ENCODE assay signal across 16 cellular contexts in the genomic region with DNA sequence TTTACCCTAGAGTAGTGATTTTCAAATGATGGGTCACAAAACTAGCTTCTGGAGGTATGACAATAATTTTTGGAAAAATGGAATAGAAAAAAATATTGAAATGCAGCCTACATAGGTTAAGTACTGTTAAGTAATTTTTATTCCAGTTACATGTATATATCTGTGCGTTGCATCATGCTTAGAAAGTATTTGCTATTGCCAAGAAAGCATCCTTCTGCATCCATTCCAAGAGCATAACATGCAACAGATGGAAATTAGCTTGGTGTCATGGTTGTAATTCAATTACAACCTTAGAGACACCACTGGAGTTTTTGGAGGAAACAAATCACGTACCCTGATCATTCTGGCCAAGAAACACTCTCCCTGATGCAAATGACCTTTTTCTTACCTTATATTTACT. TPM values are rescaled to one million over a fixed set of nuclear protein-coding genes. Genes with fewer than 3 reads are reported as not detected.
DNase-seq lines count a peak whose midpoint lies in the region; ATAC-seq, FAIRE-seq and TF ChIP-seq lines count a peak whose summit lies in the region.
"Had no signal": no experiment of that assay in that cellular context is flagged by ENCODE, and none has a peak within 500 bp of the region (broad histone marks: within the 10 kb centered on the region; RNA-seq: fewer than 3 reads in every experiment).

No MANE protein-coding gene starts in this region.

- no peaks in the 10 kb centered on the region for H3K27me3 Mint-ChIP-seq in natural killer cell (ENCODE audit: low read depth in 2 of 2)

- no peaks in the 10 kb centered on the region for H3K9me3 Mint-ChIP-seq in natural killer cell

- no peak for TF ChIP-seq POLR2A in K562 (conservative IDR thresholded peaks at IDR 0.05)

- peak overlapping the region; percentile 57 for H3K4me3 Mint-ChIP-seq in natural killer cell

- CTCF ChIA-PET in K562 (lab: Yijun Ruan, JAX; ENCODE audit: low intra/inter-chr PET ratio), result no interaction called here

- no peak for ATAC-seq in K562
- ATAC-seq in natural killer cell, result no peak
- no peak for ATAC-seq in GM18502 (IDR thresholded peaks at IDR 0.05; ENCODE audit: poor library complexity, unreplicated experiment)
- no peak for ATAC-seq in GM21825 (IDR thresholded peaks at IDR 0.05; ENCODE audit: unreplicated experiment)
- ATAC-seq: gastroesophageal sphincter, left ventricle myocardium superior had no signal

- no peak for TF ChIP-seq EP300 in K562 (IDR thresholded peaks at IDR 0.05; ENCODE audit: low read length)

- no peaks in the 10 kb centered on the region for H3K36me3 Mint-ChIP-seq in natural killer cell

- no peak for FAIRE-seq in K562 (lab: Jason Lieb, UNC)
- FAIRE-seq: G401.6 had no signal

- no TSS peak for BruUV-seq in K562 (replicated peaks; lab: Mats Ljungman, UMichigan)

- H2AFZ ChIP-seq in KMS-11 (ENCODE audit: low read depth) (no peak overlapping the region), K562 (ENCODE audit: low read depth, low read length) (no peak overlapping the region)

- H3K9ac ChIP-seq in KMS-11 (no peak overlapping the region), K562 (ENCODE audit: insufficient read depth in 1 of 2, low read depth in 2 of 2, low read length in 2 of 2) (no peak overlapping the region)

- peaks cover 24% of the 10 kb centered on the region for H3K79me2 ChIP-seq in KMS-11 (ENCODE audit: insufficient read depth, low read depth)
- H3K79me2 ChIP-seq in K562 (ENCODE audit: control insufficient read depth, insufficient read depth, low read length), result no peaks in the 10 kb centered on the region

- intact Hi-C loops in K562 (cut with micrococcal nuclease) (no loop called here), natural killer cell (cut with micrococcal nuclease) (no loop called here)

- H3K36me3 ChIP-seq in KMS-11 (ENCODE audit: insufficient read depth) (no peaks in the 10 kb centered on the region), K562 (ENCODE audit: control insufficient read depth, insufficient read depth, low read length) (no peaks in the 10 kb centered on the region)

- peak overlapping the region; percentile 83 to 92 for H3K27ac Mint-ChIP-seq in natural killer cell

- in situ Hi-C loops in K562 (cut with MboI), result no loop called here

- WGBS in K562 (ENCODE audit: insufficient coverage, low coverage, missing lambda C conversion rate), result 0% methylated on average over 2 of the region's 2 CpGs

- H3K4me2 ChIP-seq in KMS-11, result peak overlapping the region; percentile 64
- no peak overlapping the region for H3K4me2 ChIP-seq in K562 (ENCODE audit: insufficient read depth, low read length)

- no peak overlapping the region for H3K27ac ChIP-seq in KMS-11
- no peak overlapping the region for H3K27ac ChIP-seq in K562 (ENCODE audit: extremely low read depth, low read depth, low read length)

- peaks cover 49 to 51% of the 10 kb centered on the region in 2 donors for H3K4me1 Mint-ChIP-seq in natural killer cell

- no peaks in the 10 kb centered on the region for H3K9me3 ChIP-seq in K562 (replicated peaks; ENCODE audit: control insufficient read depth, insufficient read depth, low read depth, low read length)
- H3K9me3 ChIP-seq: gastroesophageal sphincter, tibial artery had no signal

- POLR2A ChIA-PET in K562 (lab: Yijun Ruan, JAX), result interaction anchor here (0.6 to 2.1 kb wide), 3 partner anchors 9 to 1412 kb away, joined by 3 to 9 read pairs (median 3); no protein-coding TSS in a partner anchor

- no peak for TF ChIP-seq CTCF in KMS-11 (conservative IDR thresholded peaks at IDR 0.05; ENCODE audit: low read depth, low read length)
- TF ChIP-seq CTCF in K562 (IDR thresholded peaks at IDR 0.05 in 2 of 3, conservative IDR thresholded peaks at IDR 0.05 in 1 of 3; ENCODE audit: insufficient read depth in 2 of 3, low read depth in 1 of 3, low read length in 3 of 3), result no peak
- no peak for TF ChIP-seq CTCF in natural killer cell (IDR thresholded peaks at IDR 0.05)

- H3K4me3 ChIP-seq in KMS-11 (IDR thresholded peaks at IDR 0.05; ENCODE audit: insufficient read depth, low read depth, low read length) (no peak overlapping the region), K562 (no peak overlapping the region)

- no peaks in the 10 kb centered on the region for H3K27me3 ChIP-seq in KMS-11 (ENCODE audit: insufficient read depth, low read depth)
- H3K27me3 ChIP-seq in K562 (ENCODE audit: control insufficient read depth in 2 of 2, insufficient read depth in 2 of 2, low read length in 2 of 2), result peaks cover 30 to 56% of the 10 kb centered on the region in 2 experiments
- H3K27me3 ChIP-seq: gastroesophageal sphincter, tibial artery had no signal

- H4K20me1 ChIP-seq in KMS-11 (ENCODE audit: insufficient read depth) (no peaks in the 10 kb centered on the region), K562 (replicated peaks; ENCODE audit: control insufficient read depth, insufficient read depth, low read length) (no peaks in the 10 kb centered on the region)

- H3K4me1 ChIP-seq in KMS-11 (ENCODE audit: low read depth, poor library complexity, severe bottlenecking) (peaks cover 20% of the 10 kb centered on the region), K562 (replicated peaks in 1 of 2; ENCODE audit: control insufficient read depth in 2 of 2, insufficient read depth in 2 of 2, low read length in 2 of 2) (peaks cover 0 to 10% of the 10 kb centered on the region in 2 experiments; a peak in 1 of 5 replicates)

- TF ChIP-seq RAD21 in K562 (CRISPR knock-in tag; conservative IDR thresholded peaks at IDR 0.05 in 1 of 2, IDR thresholded peaks at IDR 0.05 in 1 of 2), result no peak

- no peaks in the 10 kb centered on the region for H3K9me1 ChIP-seq in K562 (ENCODE audit: control insufficient read depth, insufficient read depth, low read length)

- DNase-seq in NCI-H82 (lab: John Stamatoyannopoulos, UW), result peak; percentile 26
- no peak for DNase-seq in NCI-H82 treated with DMSO at 0.1 percent for 48 hours (lab: John Stamatoyannopoulos, UW; ENCODE audit: unreplicated experiment)
- no peak for DNase-seq in K562 (ENCODE audit: extremely low read depth in 1 of 4, low spot score in 3 of 4)
- DNase-seq in natural killer cell, result no peak
- DNase-seq in occipital lobe (lab: John Stamatoyannopoulos, UW), result no peak
- DNase-seq: 8988T, GOT3, left ventricle myocardium superior, NCI-H226, SHP77 treated with DMSO at 0.1 percent for 48 hours, tibial artery had no signal

TF ChIP-seq in K562, 482 proteins besides CTCF, POLR2A, EP300 and RAD21:
- TF ChIP-seq ASH1L (IDR thresholded peaks at IDR 0.05; ENCODE audit: borderline replicate concordance, low read depth, partially characterized antibody) (no peak), ZNF77 (CRISPR knock-in tag; IDR thresholded peaks at IDR 0.05) (no peak), SNIP1 (IDR thresholded peaks at IDR 0.05; ENCODE audit: low read depth) (no peak), CBFA2T3 (IDR thresholded peaks at IDR 0.05) (no peak), CEBPG (CRISPR knock-in tag; IDR thresholded peaks at IDR 0.05) (no peak), CEBPG (tag; conservative IDR thresholded peaks at IDR 0.05 in 1 of 2, IDR thresholded peaks at IDR 0.05 in 1 of 2) (peak; percentile 9 to 72; a peak in 2 of 4 replicates), CHD2 (IDR thresholded peaks at IDR 0.05; ENCODE audit: low read depth, low read length) (no peak), XRCC5 (IDR thresholded peaks at IDR 0.05; ENCODE audit: low read depth, low read length) (no peak)
- TF ChIP-seq, protein P1, sequence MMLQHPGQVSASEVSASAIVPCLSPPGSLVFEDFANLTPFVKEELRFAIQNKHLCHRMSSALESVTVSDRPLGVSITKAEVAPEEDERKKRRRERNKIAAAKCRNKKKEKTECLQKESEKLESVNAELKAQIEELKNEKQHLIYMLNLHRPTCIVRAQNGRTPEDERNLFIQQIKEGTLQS (IDR thresholded peaks at IDR 0.05), result peak; percentile 16; the same call in 1 of the 2 replicates
- TF ChIP-seq, protein P1 (CRISPR knock-in tag; conservative IDR thresholded peaks at IDR 0.05), result no peak
TF ChIP-seq in K562: peak in this region for 2.

RNA-seq across cellular contexts. Expression of gene AKR1B1, which starts 1.7 kb away (rescaled TPM):
- total RNA-seq in K562 (2011; cell fraction: chromatin; rRNA removed; ENCODE audit: low replicate concordance), result 4.1 and 5.7 TPM in 2 replicates
- total RNA-seq in K562 (2011; cell fraction: nucleolus; rRNA removed), result 3.2 and 4.9 TPM in 2 replicates
- total RNA-seq in K562 (2011; cell fraction: nucleoplasm; rRNA removed), result 3.5 and 3.8 TPM in 2 replicates
- total RNA-seq in K562 (2014; rRNA removed) (2.0 and 2.2 TPM in 2 replicates), K562 (2014; rRNA removed; fragmentation: Illumina TruSeq; extraction: Trizol) (3.7 and 4.5 TPM in 2 replicates), K562 (2015; rRNA removed; fragmentation: Illumina TruSeq; extraction: Trizol) (3.1 and 3.5 TPM in 2 replicates), K562 (2021) (6.3 TPM in 2 replicates), natural killer cell (100 to 1,000 TPM in 1 of 3 donors, 10 to 100 TPM in 2; 68.4 to 106 (median 85.1) TPM), occipital lobe (29.6 TPM)
- polyA plus RNA-seq in K562 (2011; rRNA removed) (1.3 and 10.6 TPM in 2 replicates), K562 (2014; fragmentation: Illumina TruSeq; extraction: Trizol) (5.6 and 7.1 TPM in 2 replicates), K562 (2014; fragmentation: Nextera tagmentation; extraction: Ambion mirVana) (1 to 10 TPM; 6.2 to 7.2 TPM), K562 (2014; rRNA removed) (5.3 and 7.0 TPM in 2 replicates)
- polyA plus RNA-seq in K562 (2011; cell fraction: cytosol; rRNA removed), result 1.4 and 8.7 TPM in 2 replicates
- 1.5 and 9.6 TPM in 2 replicates for polyA plus RNA-seq in K562 (2011; cell fraction: nucleus; rRNA removed)
- 6.4 and 8.4 TPM in 2 replicates for polyA plus RNA-seq in K562 (2012)
- 0.48 and 2.9 TPM in 2 replicates for polyA minus RNA-seq in K562 (2011; rRNA and poly(A)+ RNA removed)
- polyA minus RNA-seq in K562 (2011; cell fraction: cytosol; rRNA and poly(A)+ RNA removed), result 3.5 and 6.0 TPM in 2 replicates
- 0.89 and 2.3 TPM in 2 replicates for polyA minus RNA-seq in K562 (2011; cell fraction: nucleus; rRNA and poly(A)+ RNA removed)
